In genomic region chr14:21084988-21085853, GRCh38 we compare ENCODE assay signal across 12 cellular contexts. TPM values are rescaled to one million over a fixed set of nuclear protein-coding genes. Genes with fewer than 3 reads are reported as not detected.
A peak's percentile ranks its signal among the peaks of the same experiment; 100 is the strongest.
DNase-seq lines count a peak whose midpoint lies in the region; ATAC-seq, FAIRE-seq and TF ChIP-seq lines count a peak whose summit lies in the region.
"Had no signal": no experiment of that assay in that cellular context is flagged by ENCODE, and none has a peak within 500 bp of the region (broad histone marks: within the 10 kb centered on the region; RNA-seq: fewer than 3 reads in every experiment).

No MANE protein-coding gene starts in this region.

- H3K36me3 Mint-ChIP-seq in T-helper 17 cell (ENCODE audit: low read depth) (peaks cover 3% of the 10 kb centered on the region), Caco-2 (ENCODE audit: insufficient read depth, unreplicated experiment) (peaks cover 17% of the 10 kb centered on the region)

- no peaks in the 10 kb centered on the region for H3K9me3 ChIP-seq in T-helper 17 cell (ENCODE audit: control insufficient read depth, low read length, poor library complexity, severe bottlenecking)
- H3K9me3 ChIP-seq in Caco-2: no peaks in the 10 kb centered on the region
- H3K9me3 ChIP-seq in Karpas-422 (ENCODE audit: low read length): no peaks in the 10 kb centered on the region

- FAIRE-seq in G401.6 (lab: Jason Lieb, UNC): peak; percentile 72
- FAIRE-seq: islet of Langerhans had no signal

- H3K4me3 Mint-ChIP-seq in T-helper 17 cell (no peak overlapping the region), Caco-2 (ENCODE audit: unreplicated experiment) (no peak overlapping the region)

- no peak overlapping the region for H3K4me2 ChIP-seq in Karpas-422 (ENCODE audit: low read depth, low read length, poor library complexity, severe bottlenecking)

- no peaks in the 10 kb centered on the region for H3K9me3 Mint-ChIP-seq in Caco-2 (ENCODE audit: unreplicated experiment)

- H3K27me3 Mint-ChIP-seq in T-helper 17 cell (no peaks in the 10 kb centered on the region), Caco-2 (ENCODE audit: insufficient read depth, unreplicated experiment) (no peaks in the 10 kb centered on the region)

- H3K36me3 ChIP-seq in Caco-2 (ENCODE audit: control insufficient read depth, insufficient read depth, low read length) (peaks cover 2% of the 10 kb centered on the region; the same call in 1 of the 2 replicates), Karpas-422 (ENCODE audit: insufficient read depth, low read length) (no peaks in the 10 kb centered on the region)

- no peaks in the 10 kb centered on the region; the same call in 1 of the 2 replicates for H3K4me1 ChIP-seq in Caco-2
- 0 out of 2 replicates have a peak, but pooled peaks cover 3% of the 10 kb centered on the region for H3K4me1 ChIP-seq in Karpas-422 (ENCODE audit: low read length)

- no peak overlapping the region for H3K9ac ChIP-seq in Karpas-422 (ENCODE audit: low read length)

- H3K9me2 ChIP-seq in Karpas-422 (replicated peaks; ENCODE audit: insufficient read depth, low read length): no peaks in the 10 kb centered on the region

- intact Hi-C loops in cardiac septum (cut with DNase I): no loop called here
- intact Hi-C loops in Caco-2 (cut with micrococcal nuclease; ENCODE audit: unreplicated experiment): no loop called here

- H3K4me1 Mint-ChIP-seq in T-helper 17 cell (peaks cover 36% of the 10 kb centered on the region), Caco-2 (ENCODE audit: low read depth, unreplicated experiment) (peaks cover 8% of the 10 kb centered on the region)

- POLR2A ChIA-PET in Caco-2 (lab: Charles Lee): no interaction called here

- H4K20me1 ChIP-seq in Karpas-422 (ENCODE audit: insufficient read depth, low read depth, low read length): no peaks in the 10 kb centered on the region

- no peak for DNase-seq in T-helper 17 cell
- peak; percentile 83 for DNase-seq in cardiac septum (ENCODE audit: low spot score)
- peak; percentile 89 for DNase-seq in renal cortical epithelial cell (ENCODE audit: low read depth)
- DNase-seq in Caco-2: no peak
- DNase-seq in Karpas-422: no peak
- DNase-seq in activated effector memory CD4-positive, alpha-beta T cell treated with anti-CD3 and anti-CD28 coated beads, Interleukin-2, amount 50 U/mL, for 16 hours: no peak
- DNase-seq: caudate nucleus, HCEC 1CT, NCI-H524 treated with DMSO at 0.1 percent for 48 hours had no signal

- ATAC-seq in T-helper 17 cell (no peak), HG02642 (IDR thresholded peaks at IDR 0.05; ENCODE audit: poor library complexity, unreplicated experiment) (no peak)

- CTCF ChIA-PET in Caco-2 (lab: Charles Lee): interaction anchor here (1.1 to 2.1 kb wide), 2 partner anchors 9 to 17 kb away, joined by 3 to 6 read pairs; no protein-coding TSS in a partner anchor

- H3K27ac Mint-ChIP-seq in T-helper 17 cell: peak overlapping the region; percentile 99
- no peak overlapping the region for H3K27ac Mint-ChIP-seq in Caco-2 (ENCODE audit: unreplicated experiment)

- H3K79me2 ChIP-seq in Karpas-422 (ENCODE audit: low read length): no peaks in the 10 kb centered on the region

- TF ChIP-seq CTCF in Caco-2 (IDR thresholded peaks at IDR 0.05; ENCODE audit: insufficient read depth in 1 of 2, low read depth in 1 of 2, low read length in 1 of 2, severe bottlenecking in 1 of 2, unreplicated experiment in 1 of 2): no peak

- H3K4me3 ChIP-seq in Caco-2 (ENCODE audit: low read depth, low read length) (no peak overlapping the region), Karpas-422 (ENCODE audit: low read length) (no peak overlapping the region)

- H3K27me3 ChIP-seq in Caco-2 (replicated peaks; ENCODE audit: control insufficient read depth, insufficient read depth, low read length) (no peaks in the 10 kb centered on the region), Karpas-422 (ENCODE audit: low read length) (no peaks in the 10 kb centered on the region)

- no TSS peak for BruUV-seq in Caco-2 (replicated peaks; lab: Mats Ljungman, UMichigan)

- H3K27ac ChIP-seq in Karpas-422 (ENCODE audit: low read length): no peak overlapping the region

- no peak overlapping the region for H2AFZ ChIP-seq in Karpas-422 (ENCODE audit: low read length)

RNA-seq across cellular contexts. Expression of gene ZNF219, which starts 13.2 kb away (rescaled TPM):
- total RNA-seq in T-helper 17 cell: 10 to 100 TPM; 13.8 to 20.6 TPM
- total RNA-seq in cardiac septum: 51.1 TPM
- 6.6 and 14.9 TPM in 2 replicates for total RNA-seq in renal cortical epithelial cell
- total RNA-seq in Caco-2 (2022): 34.1 and 35.2 TPM in 2 replicates
- 3.4 and 3.8 TPM in 2 replicates for total RNA-seq in Karpas-422 (2014; rRNA removed; shearing (Covaris generic); ENCODE audit: low replicate concordance)

RNA-seq across cellular contexts. Expression of gene ARHGEF40, which starts 15.1 kb away (rescaled TPM):
- total RNA-seq in T-helper 17 cell: 10 to 100 TPM; 12.0 to 17.3 TPM
- total RNA-seq in cardiac septum: 26.3 TPM
- total RNA-seq in renal cortical epithelial cell: 42.0 and 64.4 TPM in 2 replicates
- total RNA-seq in Caco-2 (2022): 6.5 and 7.1 TPM in 2 replicates
- total RNA-seq in Karpas-422 (2014; rRNA removed; shearing (Covaris generic); ENCODE audit: low replicate concordance): 2.2 TPM in 2 replicates

RNA-seq across cellular contexts. Expression of gene TMEM253, which starts 15.6 kb away (rescaled TPM):
- total RNA-seq in T-helper 17 cell (1 to 10 TPM in 1 of 2 donors, not detected in 1; 1.3 TPM), cardiac septum (0.48 TPM), renal cortical epithelial cell (0.10 and 0.35 TPM in 2 replicates), Caco-2 (2022) (0.98 and 1.0 TPM in 2 replicates)
- not detected in 2 replicates for total RNA-seq in Karpas-422 (2014; rRNA removed; shearing (Covaris generic); ENCODE audit: low replicate concordance)

RNA-seq across cellular contexts. Expression of gene RNASE8, which starts 27.6 kb away (rescaled TPM):
- total RNA-seq in T-helper 17 cell (not detected), cardiac septum (not detected), renal cortical epithelial cell (not detected in 2 replicates), Caco-2 (2022) (not detected in 2 replicates)
- total RNA-seq in Karpas-422 (2014; rRNA removed; shearing (Covaris generic); ENCODE audit: low replicate concordance): not detected in 2 replicates

RNA-seq across cellular contexts. Expression of gene RNASE7, which starts 43.1 kb away (rescaled TPM):
- total RNA-seq in T-helper 17 cell: not detected
- total RNA-seq in cardiac septum: not detected
- not detected in 2 replicates for total RNA-seq in renal cortical epithelial cell
- not detected in 2 replicates for total RNA-seq in Caco-2 (2022)
- not detected in 2 replicates for total RNA-seq in Karpas-422 (2014; rRNA removed; shearing (Covaris generic); ENCODE audit: low replicate concordance)

Comparison
In these comparisons a context has a peak if more than half of its experiments do, and no peak if none do; other contexts are left out.
1. DNase-seq: peak in cardiac septum (single experiment) and renal cortical epithelial cell (single experiment); none in T-helper 17 cell (0 of 3), Caco-2 (0 of 2), Karpas-422 (single experiment) and activated effector memory CD4-positive, alpha-beta T cell treated with anti-CD3 and anti-CD28 coated beads, Interleukin-2, amount 50 U/mL, for 16 hours (single experiment).